32 cellular contexts compared by ENCODE assay signal in genomic region chr20:6559791-6560190, GRCh38.
"Had no signal": no experiment of that assay in that cellular context is flagged by ENCODE, and none has a peak within 500 bp of the region (broad histone marks: within the 10 kb centered on the region; RNA-seq: fewer than 3 reads in every experiment).

No MANE protein-coding gene starts in this region.

- H3K9me3 ChIP-seq: adrenal gland, SJSA1, SK-N-SH had no signal

- H3K4me3 ChIP-seq: adrenal gland, cardiac muscle cell, SJSA1 had no signal

- H3K27ac ChIP-seq: adrenal gland, cardiac muscle cell, SJSA1 had no signal

- H3K27me3 ChIP-seq: adrenal gland, cardiac muscle cell, SJSA1 had no signal

- H3K36me3 ChIP-seq: adrenal gland, cardiac muscle cell, SJSA1 had no signal

- H3K4me1 Mint-ChIP-seq: activated CD4-positive, alpha-beta T cell treated with anti-CD3 and anti-CD28 coated beads, Interleukin-2, amount 10 ng/mL, durations not matched to agents 24 days and 14 days; activated naive CD4-positive, alpha-beta T cell treated with anti-CD3 and anti-CD28 coated beads, Interleukin-2, amount 50 U/mL, for 24 hours; activated naive CD8-positive, alpha-beta T cell treated with anti-CD3 and anti-CD28 coated beads, Interleukin-2, amount 10 ng/mL, durations not matched to agents 7 days and 5 days; activated T-helper 17 cell treated with anti-CD3 and anti-CD28 coated beads, Interleukin-2, amount 50 U/mL, for 72 hours had no signal

- DNase-seq: activated CD4-positive, alpha-beta T cell treated with anti-CD3 and anti-CD28 coated beads, Interleukin-2, amount 10 ng/mL, durations not matched to agents 24 days and 14 days; activated CD4-positive, alpha-beta T cell treated with anti-CD3 and anti-CD28 coated beads, Interleukin-2, amount 50 U/mL, for 4 hours; activated CD8-positive, alpha-beta T cell treated with anti-CD3 and anti-CD28 coated beads for 36 hours; activated effector memory CD4-positive, alpha-beta T cell treated with anti-CD3 and anti-CD28 coated beads, Interleukin-2, amount 50 U/mL, for 16 hours; activated naive CD4-positive, alpha-beta T cell; activated naive CD8-positive, alpha-beta T cell treated with anti-CD3 and anti-CD28 coated beads, Interleukin-2, amount 10 ng/mL, durations not matched to agents 7 days and 5 days; activated T-cell treated with anti-CD3 and anti-CD28 coated beads, Interleukin-2, amount 50 U/mL, for 1 hour; activated T-cell treated with anti-CD3 and anti-CD28 coated beads, Interleukin-2, amount 50 U/mL, for 72 hours; adrenal gland; anterior cingulate cortex; cerebellar nuclear complex; Kasumi-1; KG1; MM.1S; MV-4-11; NCI-H1092 treated with DMSO at 0.1 percent for 48 hours; NCI-H1417; NCI-H146; NCI-H187; NCI-H2029 treated with DMSO at 0.1 percent for 48 hours; NCI-H345; NCI-H524 treated with DMSO at 0.1 percent for 48 hours; SHP77 treated with DMSO at 0.1 percent for 48 hours; SK-N-SH had no signal

- H3K27ac Mint-ChIP-seq: activated CD4-positive, alpha-beta T cell treated with anti-CD3 and anti-CD28 coated beads, Interleukin-2, amount 10 ng/mL, durations not matched to agents 24 days and 14 days; activated CD8-positive, alpha-beta T cell treated with anti-CD3 and anti-CD28 coated beads for 36 hours; activated naive CD4-positive, alpha-beta T cell treated with anti-CD3 and anti-CD28 coated beads, Interleukin-2, amount 50 U/mL, for 24 hours; activated naive CD8-positive, alpha-beta T cell treated with anti-CD3 and anti-CD28 coated beads, Interleukin-2, amount 10 ng/mL, durations not matched to agents 7 days and 5 days; activated T-cell treated with anti-CD3 and anti-CD28 coated beads, Interleukin-2, amount 50 U/mL, for 72 hours; activated T-helper 17 cell treated with anti-CD3 and anti-CD28 coated beads, Interleukin-2, amount 50 U/mL, for 72 hours; brain; T-helper 1 cell treated with Interleukin-12 subunit alpha and Interleukin-12 subunit beta and Interleukin-4 antibody, amounts not matched to agents 30 μg/mL and 1 μg/mL, for 36 hours; T-helper 2 cell treated with Interferon-gamma antibody and Interleukin-4, amounts not matched to agents 5 μg/mL and 100 μg/mL, for 36 hours had no signal

- H3K4me3 Mint-ChIP-seq: activated CD4-positive, alpha-beta T cell treated with anti-CD3 and anti-CD28 coated beads, Interleukin-2, amount 10 ng/mL, durations not matched to agents 24 days and 14 days; activated CD8-positive, alpha-beta T cell treated with anti-CD3 and anti-CD28 coated beads for 36 hours; activated naive CD4-positive, alpha-beta T cell treated with anti-CD3 and anti-CD28 coated beads, Interleukin-2, amount 50 U/mL, for 24 hours; activated naive CD8-positive, alpha-beta T cell treated with anti-CD3 and anti-CD28 coated beads, Interleukin-2, amount 10 ng/mL, durations not matched to agents 7 days and 5 days; activated T-cell treated with anti-CD3 and anti-CD28 coated beads, Interleukin-2, amount 50 U/mL, for 72 hours; activated T-helper 17 cell treated with anti-CD3 and anti-CD28 coated beads, Interleukin-2, amount 50 U/mL, for 72 hours; brain; T-helper 1 cell treated with Interleukin-12 subunit alpha and Interleukin-12 subunit beta and Interleukin-4 antibody, amounts not matched to agents 30 μg/mL and 1 μg/mL, for 36 hours; T-helper 2 cell treated with Interferon-gamma antibody and Interleukin-4, amounts not matched to agents 5 μg/mL and 100 μg/mL, for 36 hours had no signal

- H3K9ac ChIP-seq: SK-N-SH had no signal

- H3K36me3 Mint-ChIP-seq: activated naive CD4-positive, alpha-beta T cell treated with anti-CD3 and anti-CD28 coated beads, Interleukin-2, amount 50 U/mL, for 24 hours; activated naive CD8-positive, alpha-beta T cell treated with anti-CD3 and anti-CD28 coated beads, Interleukin-2, amount 10 ng/mL, durations not matched to agents 7 days and 5 days; brain had no signal

- H3K4me2 ChIP-seq: SK-N-SH had no signal

- H3K9me3 Mint-ChIP-seq: activated naive CD8-positive, alpha-beta T cell treated with anti-CD3 and anti-CD28 coated beads, Interleukin-2, amount 10 ng/mL, durations not matched to agents 7 days and 5 days; T-helper 1 cell treated with Interleukin-12 subunit alpha and Interleukin-12 subunit beta and Interleukin-4 antibody, amounts not matched to agents 30 μg/mL and 1 μg/mL, for 36 hours had no signal

- ATAC-seq: activated CD8-positive, alpha-beta T cell treated with anti-CD3 and anti-CD28 coated beads for 36 hours; activated T-cell treated with anti-CD3 and anti-CD28 coated beads, Interleukin-2, amount 50 U/mL, for 72 hours; activated T-helper 17 cell treated with anti-CD3 and anti-CD28 coated beads, Interleukin-2, amount 50 U/mL, for 72 hours; Panc1 had no signal

- H3K27me3 Mint-ChIP-seq: activated CD4-positive, alpha-beta T cell treated with anti-CD3 and anti-CD28 coated beads, Interleukin-2, amount 10 ng/mL, durations not matched to agents 24 days and 14 days; activated CD8-positive, alpha-beta T cell treated with anti-CD3 and anti-CD28 coated beads for 36 hours; activated naive CD8-positive, alpha-beta T cell treated with anti-CD3 and anti-CD28 coated beads, Interleukin-2, amount 10 ng/mL, durations not matched to agents 7 days and 5 days; activated T-helper 17 cell treated with anti-CD3 and anti-CD28 coated beads, Interleukin-2, amount 50 U/mL, for 72 hours; brain had no signal

- H3K4me1 ChIP-seq: adrenal gland had no signal
